18 cellular contexts compared by ENCODE assay signal in the genomic region with DNA sequence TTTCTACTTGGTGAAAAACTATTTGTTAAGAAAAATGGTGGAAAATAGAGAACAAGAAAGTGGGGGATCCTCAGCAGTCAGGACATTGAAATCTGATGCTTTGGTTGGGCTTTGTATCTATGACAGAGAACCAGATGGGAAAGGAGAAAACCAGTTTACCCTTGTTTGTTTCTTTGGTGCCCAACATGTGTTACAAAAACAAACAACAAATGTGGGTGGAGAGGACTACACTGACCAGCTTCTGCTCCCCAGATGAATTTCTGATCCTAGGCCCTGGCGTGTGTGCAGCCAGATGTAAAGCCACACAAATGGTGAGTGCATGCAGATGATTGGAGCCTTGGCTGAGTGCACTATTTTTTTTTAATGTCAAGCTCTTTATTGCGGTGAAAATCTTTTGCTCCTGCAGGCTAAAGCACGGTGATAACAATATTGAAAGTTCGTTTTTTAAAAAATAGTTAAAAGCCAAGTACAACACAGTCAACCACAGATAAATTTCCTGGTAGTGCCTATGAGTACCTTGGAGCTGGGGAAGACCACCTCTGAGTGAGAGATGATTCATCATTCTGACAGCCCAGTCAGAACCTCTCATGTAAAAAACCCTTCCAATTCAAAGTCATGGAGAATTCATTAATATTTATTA.
"Had no signal": no experiment of that assay in that cellular context is flagged by ENCODE, and none has a peak within 500 bp of the region (broad histone marks: within the 10 kb centered on the region; RNA-seq: fewer than 3 reads in every experiment).

No MANE protein-coding gene starts in this region.

- H3K27me3 Mint-ChIP-seq: activated naive CD4-positive, alpha-beta T cell treated with anti-CD3 and anti-CD28 coated beads, Interleukin-2, amount 10 ng/mL, durations not matched to agents 7 days and 5 days; natural killer cell treated with Interleukin-12 subunit alpha and Interleukin-12 subunit beta and Interleukin-15 and Interleukin-18, amount 100 ng/mL, for 72 hours; progenitor cell of endocrine pancreas had no signal

- ATAC-seq: natural killer cell treated with Interleukin-12 subunit alpha and Interleukin-12 subunit beta and Interleukin-15 and Interleukin-18, amount 100 ng/mL, for 72 hours; right cardiac atrium had no signal

- H3K4me3 ChIP-seq: ascending aorta, colonic mucosa, esophagus squamous epithelium, skin epidermis, transverse colon, vagina had no signal

- H3K4me1 ChIP-seq: ascending aorta, colonic mucosa, esophagus squamous epithelium, transverse colon, vagina had no signal

- H3K27me3 ChIP-seq: ascending aorta, colonic mucosa, esophagus squamous epithelium, transverse colon, vagina had no signal

- H3K4me1 Mint-ChIP-seq: activated naive CD4-positive, alpha-beta T cell treated with anti-CD3 and anti-CD28 coated beads, Interleukin-2, amount 10 ng/mL, durations not matched to agents 7 days and 5 days had no signal

- H3K4me3 Mint-ChIP-seq: activated naive CD4-positive, alpha-beta T cell treated with anti-CD3 and anti-CD28 coated beads, Interleukin-2, amount 10 ng/mL, durations not matched to agents 7 days and 5 days; natural killer cell treated with Interleukin-12 subunit alpha and Interleukin-12 subunit beta and Interleukin-15 and Interleukin-18, amount 100 ng/mL, for 72 hours had no signal

- H3K36me3 ChIP-seq: ascending aorta, colonic mucosa, esophagus squamous epithelium, transverse colon, vagina had no signal

- H3K27ac ChIP-seq: ascending aorta, colonic mucosa, esophagus squamous epithelium, skin epidermis, transverse colon, vagina had no signal

- H3K36me3 Mint-ChIP-seq: activated naive CD4-positive, alpha-beta T cell treated with anti-CD3 and anti-CD28 coated beads, Interleukin-2, amount 10 ng/mL, durations not matched to agents 7 days and 5 days had no signal

- DNase-seq: activated CD4-positive, alpha-beta T cell treated with anti-CD3 and anti-CD28 coated beads, Interleukin-2, amount 50 U/mL, for 4 hours; activated CD4-positive, CD25-positive, alpha-beta regulatory T cell treated with anti-CD3 and anti-CD28 coated beads, Interleukin-2, amount 50 U/mL, for 72 hours; activated naive CD4-positive, alpha-beta T cell treated with anti-CD3 and anti-CD28 coated beads, Interleukin-2, amount 10 ng/mL, durations not matched to agents 7 days and 5 days; colonic mucosa; esophagus squamous epithelium; foreskin melanocyte; kidney glomerular epithelial cell; mesenchymal stem cell; occipital lobe; stimulated activated CD4-positive, alpha-beta T cell treated with anti-CD3 and anti-CD28 coated beads, Interleukin-4, amount 100 ng/mL, for 24 hours; stimulated activated naive CD4-positive, alpha-beta T cell; transverse colon had no signal

- H3K27ac Mint-ChIP-seq: activated naive CD4-positive, alpha-beta T cell treated with anti-CD3 and anti-CD28 coated beads, Interleukin-2, amount 10 ng/mL, durations not matched to agents 7 days and 5 days; natural killer cell treated with Interleukin-12 subunit alpha and Interleukin-12 subunit beta and Interleukin-15 and Interleukin-18, amount 100 ng/mL, for 72 hours; progenitor cell of endocrine pancreas had no signal
